In the genomic region with DNA sequence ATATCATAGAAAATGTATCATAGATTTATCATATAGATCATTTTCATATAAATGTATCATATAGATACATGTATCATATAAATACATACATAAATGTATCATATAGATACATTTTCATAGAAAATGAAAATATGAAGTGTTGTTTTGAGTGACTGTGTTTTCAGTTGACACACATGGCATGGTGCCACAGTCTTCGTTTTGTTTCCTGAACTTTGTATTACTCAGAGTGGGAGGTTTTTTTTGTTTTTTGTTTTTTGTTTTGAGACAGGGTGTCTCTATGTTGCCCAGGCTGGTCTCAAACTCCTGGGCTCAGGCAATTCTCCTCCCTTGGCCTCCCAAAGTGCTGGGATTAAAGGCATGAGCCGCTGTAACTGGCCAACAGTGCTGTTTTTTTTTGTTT, we compare ENCODE assay signal across 1 cellular context.
TF ChIP-seq lines count a peak whose summit lies in the region.

No MANE protein-coding gene starts in this region.

TF ChIP-seq in HEK293, 187 proteins besides CTCF, POLR2A, EP300 and RAD21:
- TF ChIP-seq ZNF747 (tag by site-specific recombination; IDR thresholded peaks at IDR 0.05) (no peak), ZNF560 (tag by site-specific recombination; IDR thresholded peaks at IDR 0.05; ENCODE audit: borderline replicate concordance) (no peak), SETDB1 (IDR thresholded peaks at IDR 0.05; ENCODE audit: insufficient read length, low read length) (peak; percentile 15), ZNF670 (tag by site-specific recombination; IDR thresholded peaks at IDR 0.05; ENCODE audit: low read depth) (no peak)
